In the genomic region with DNA sequence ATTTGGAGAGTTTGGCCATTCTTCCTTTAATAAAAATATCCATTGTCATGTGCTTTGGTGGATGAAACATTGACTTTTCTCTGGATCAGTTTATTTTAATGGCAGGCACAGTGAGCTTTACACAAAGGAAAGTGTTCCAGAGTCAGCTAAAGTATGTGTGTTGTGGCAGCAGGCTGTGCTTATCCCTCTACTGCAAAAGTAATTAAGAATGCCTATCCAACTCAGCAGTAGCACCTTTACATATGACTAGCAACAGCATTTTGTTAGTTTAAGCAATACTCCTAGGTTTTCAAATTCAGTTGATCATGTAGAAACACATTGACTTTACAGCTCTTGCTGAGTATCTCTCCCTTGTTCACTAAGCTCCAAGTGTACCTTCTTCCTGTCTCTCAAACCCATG, we compare ENCODE assay signal across 33 cellular contexts.
A peak's percentile ranks its signal among the peaks of the same experiment; 100 is the strongest.
DNase-seq lines count a peak whose midpoint lies in the region; ATAC-seq and TF ChIP-seq lines count a peak whose summit lies in the region.
"Had no signal": no experiment of that assay in that cellular context is flagged by ENCODE, and none has a peak within 500 bp of the region (broad histone marks: within the 10 kb centered on the region; RNA-seq: fewer than 3 reads in every experiment).

No MANE protein-coding gene starts in this region.

- H2AFZ ChIP-seq in GM23248 = 0 out of 2 replicates have a peak overlapping the region, but pooled peaks have one; percentile 14
- no peak overlapping the region for H2AFZ ChIP-seq in IMR-90 (replicated peaks; ENCODE audit: low read length, poor library complexity)
- peak overlapping the region; percentile 31 for H2AFZ ChIP-seq in neuronal stem cell (ENCODE audit: low read length)

- no peak overlapping the region for H3K56ac ChIP-seq in IMR-90 (ENCODE audit: extremely low read depth, insufficient read depth, low read length)

- TF ChIP-seq CTCF in IMR-90 (conservative IDR thresholded peaks at IDR 0.05; ENCODE audit: low read depth, low read length) = no peak

- no TSS peak for BruUV-seq in IMR-90 (replicated peaks; lab: Mats Ljungman, UMichigan)

- no peak overlapping the region for H4K91ac ChIP-seq in IMR-90 (ENCODE audit: insufficient read depth, low read depth, low read length)
- no peak overlapping the region for H4K91ac ChIP-seq in neuronal stem cell (ENCODE audit: low read depth, low read length, poor library complexity)

- H2BK5ac ChIP-seq in IMR-90 (ENCODE audit: low read depth, low read length, poor library complexity, severe bottlenecking) (no peak overlapping the region), neuronal stem cell (ENCODE audit: low read length) (no peak overlapping the region)

- no peak overlapping the region for H2BK20ac ChIP-seq in IMR-90 (ENCODE audit: low read depth, low read length)

- DNase-seq in GM23248 (no peak), IMR-90 (no peak), iPS DF 4.7 (ENCODE audit: extremely low read depth, low spot score) (peak; percentile 5), neuronal stem cell (ENCODE audit: low spot score) (no peak), C1 segment of cervical spinal cord (lab: John Stamatoyannopoulos, UW) (no peak), DMS53 (lab: John Stamatoyannopoulos, UW) (no peak)
- no peak for DNase-seq in activated CD4-positive, CD25-positive, alpha-beta regulatory T cell treated with anti-CD3 and anti-CD28 coated beads, Interleukin-2, amount 50 U/mL, for 72 hours
- DNase-seq: AML-193; Caco-2; CD4-positive, alpha-beta memory T cell; DMS 273 treated with DMSO at 0.1 percent for 48 hours; DMS79 treated with DMSO at 0.1 percent for 48 hours; GF-D8; H7; Kasumi-1; MV-4-11; NCI-H1105; NCI-H146; NCI-H1930; NCI-H2107; NCI-H446; NCI-H524 treated with DMSO at 0.1 percent for 48 hours; NCI-H82; NK-92 treated with Interleukin-12 subunit alpha and Interleukin-12 subunit beta, amount 100 ng/mL, for 24 hours; PC-9; Right ventricle myocardium superior; T-cell had no signal

- POLR2A ChIA-PET in IMR-90 (lab: Charles Lee; ENCODE audit: unreplicated experiment) = no interaction called here

- H3K79me1 ChIP-seq in IMR-90 (ENCODE audit: low read depth in 1 of 2, low read length in 2 of 2) (no peaks in the 10 kb centered on the region), neuronal stem cell (ENCODE audit: low read depth, low read length) (no peaks in the 10 kb centered on the region)

- no peak for TF ChIP-seq POLR2A in IMR-90 (IDR thresholded peaks at IDR 0.05; ENCODE audit: low read depth, low read length)

- in situ Hi-C loops in GM23248 (cut with MboI) = no loop called here
- in situ Hi-C loops in IMR-90 (cut with MboI; ENCODE audit: low sequenced_read_pairs) = no loop called here

- H2BK15ac ChIP-seq in IMR-90 (ENCODE audit: low read depth, low read length) (no peak overlapping the region), neuronal stem cell (ENCODE audit: low read length) (no peak overlapping the region)

- CTCF ChIA-PET in IMR-90 (lab: Yijun Ruan, JAX) = no interaction called here

- intact Hi-C loops in IMR-90 (cut with micrococcal nuclease) = no loop called here

- H3K9ac ChIP-seq in GM23248 (no peak overlapping the region), IMR-90 (ENCODE audit: low read depth, low read length) (no peak overlapping the region), neuronal stem cell (ENCODE audit: low read depth, low read length, poor library complexity) (no peak overlapping the region)
- H3K9ac ChIP-seq: BLaER1 treated with 17β-estradiol and CSF1 and Interleukin-3, amounts not matched to agents 10 nM and 100 nM had no signal

- no peak for ATAC-seq in IMR-90 (ENCODE audit: low read depth)
- no peak for ATAC-seq in HG03135 (IDR thresholded peaks at IDR 0.05; ENCODE audit: unreplicated experiment)
- ATAC-seq: HepG2, K562, T-cell had no signal

- no peak for TF ChIP-seq RAD21 in IMR-90 (IDR thresholded peaks at IDR 0.05; ENCODE audit: low read length)

- no peaks in the 10 kb centered on the region for H3F3A ChIP-seq in GM23248 (ENCODE audit: insufficient read depth)

- H3K36me3 ChIP-seq in GM23248 (ENCODE audit: low read depth) (no peaks in the 10 kb centered on the region), IMR-90 (ENCODE audit: control insufficient read depth, insufficient read depth, low read length) (no peaks in the 10 kb centered on the region), neuronal stem cell (replicated peaks in 1 of 2; ENCODE audit: control insufficient read depth in 2 of 2, insufficient read depth in 2 of 2, low read length in 2 of 2) (no peaks in the 10 kb centered on the region)
- H3K36me3 ChIP-seq: BLaER1 treated with 17β-estradiol and CSF1 and Interleukin-3, amounts not matched to agents 10 nM and 100 nM; SJSA1 had no signal

- no peaks in the 10 kb centered on the region for H3K79me2 ChIP-seq in GM23248 (ENCODE audit: insufficient read depth)

- H3K4me1 ChIP-seq in GM23248 (ENCODE audit: insufficient read depth) (no peaks in the 10 kb centered on the region), IMR-90 (ENCODE audit: control insufficient read depth, insufficient read depth, low read length) (no peaks in the 10 kb centered on the region), neuronal stem cell (ENCODE audit: control insufficient read depth in 2 of 2, insufficient read depth in 1 of 2, low read depth in 1 of 2, low read length in 2 of 2) (no peaks in the 10 kb centered on the region)
- H3K4me1 ChIP-seq: BLaER1 treated with 17β-estradiol and CSF1 and Interleukin-3, amounts not matched to agents 10 nM and 100 nM; Caco-2; SJSA1 had no signal

- H3K27ac ChIP-seq in GM23248 (no peak overlapping the region), IMR-90 (ENCODE audit: insufficient read depth, low read length) (no peak overlapping the region), neuronal stem cell (replicated peaks; ENCODE audit: low read length) (no peak overlapping the region)
- H3K27ac ChIP-seq: BLaER1 treated with 17β-estradiol and CSF1 and Interleukin-3, amounts not matched to agents 10 nM and 100 nM; HL-60; PC-9; SJSA1 had no signal

- H3K27me3 ChIP-seq in GM23248 (replicated peaks; ENCODE audit: insufficient read depth) = no peaks in the 10 kb centered on the region
- H3K27me3 ChIP-seq in IMR-90 (ENCODE audit: control insufficient read depth, insufficient read depth, low read length) = no peaks in the 10 kb centered on the region
- no peaks in the 10 kb centered on the region for H3K27me3 ChIP-seq in neuronal stem cell (ENCODE audit: control insufficient read depth in 3 of 3, insufficient read depth in 3 of 3, low read depth in 1 of 3, low read length in 3 of 3)
- H3K27me3 ChIP-seq: BLaER1 treated with 17β-estradiol and CSF1 and Interleukin-3, amounts not matched to agents 10 nM and 100 nM; SJSA1 had no signal

- H3K9me2 ChIP-seq in GM23248 (ENCODE audit: insufficient read depth) = no peaks in the 10 kb centered on the region

- H4K5ac ChIP-seq in IMR-90 (ENCODE audit: low read depth, low read length) = no peak overlapping the region

- H2BK12ac ChIP-seq in neuronal stem cell (ENCODE audit: low read length) = no peak overlapping the region

- no peak overlapping the region for H4K8ac ChIP-seq in IMR-90 (ENCODE audit: low read depth in 2 of 2, low read length in 2 of 2)
- no peak overlapping the region for H4K8ac ChIP-seq in neuronal stem cell (ENCODE audit: low read depth, low read length)

- H3K14ac ChIP-seq in IMR-90 (replicated peaks; ENCODE audit: low read depth, low read length) = no peak overlapping the region
- no peak overlapping the region for H3K14ac ChIP-seq in neuronal stem cell (ENCODE audit: low read length)

- no peak overlapping the region for H3K18ac ChIP-seq in IMR-90 (ENCODE audit: low read depth, low read length)
- H3K18ac ChIP-seq in neuronal stem cell (ENCODE audit: low read length) = no peak overlapping the region

- H4K20me1 ChIP-seq in GM23248 (ENCODE audit: insufficient read depth) (no peaks in the 10 kb centered on the region), IMR-90 (ENCODE audit: insufficient read depth, low read length) (no peaks in the 10 kb centered on the region)
- H4K20me1 ChIP-seq: BLaER1 treated with 17β-estradiol and CSF1 and Interleukin-3, amounts not matched to agents 10 nM and 100 nM had no signal

- H3K4me3 ChIP-seq in GM23248 (no peak overlapping the region), IMR-90 (ENCODE audit: insufficient read depth, low read depth, low read length) (no peak overlapping the region), neuronal stem cell (ENCODE audit: low read length in 2 of 2) (no peak overlapping the region)
- H3K4me3 ChIP-seq: BLaER1 treated with 17β-estradiol and CSF1 and Interleukin-3, amounts not matched to agents 10 nM and 100 nM; K562; PC-9; SJSA1 had no signal

- no peak overlapping the region for H3K4ac ChIP-seq in IMR-90 (ENCODE audit: low read depth, low read length)
- H3K4ac ChIP-seq in neuronal stem cell (ENCODE audit: low read length) = no peak overlapping the region

- H3K9me3 ChIP-seq in GM23248 (ENCODE audit: low read depth) (no peaks in the 10 kb centered on the region), IMR-90 (ENCODE audit: control insufficient read depth, insufficient read depth, low read length) (no peaks in the 10 kb centered on the region), neuronal stem cell (replicated peaks in 1 of 2; ENCODE audit: control insufficient read depth in 2 of 2, insufficient read depth in 1 of 2, low read depth in 1 of 2, low read length in 2 of 2) (no peaks in the 10 kb centered on the region)
- H3K9me3 ChIP-seq: BLaER1 treated with 17β-estradiol and CSF1 and Interleukin-3, amounts not matched to agents 10 nM and 100 nM; Caco-2; SJSA1 had no signal

- H2BK120ac ChIP-seq in IMR-90 (ENCODE audit: low read depth, low read length) = no peak overlapping the region
- H2BK120ac ChIP-seq in neuronal stem cell (ENCODE audit: low read depth, low read length) = no peak overlapping the region

- H3K23ac ChIP-seq in IMR-90 (ENCODE audit: low read depth, low read length) = 0 out of 2 replicates have a peak overlapping the region, but pooled peaks have one; percentile 12
- H3K23ac ChIP-seq in neuronal stem cell (ENCODE audit: low read depth, low read length, poor library complexity) = no peak overlapping the region

- H3K4me2 ChIP-seq in GM23248 (ENCODE audit: unreplicated experiment) (no peak overlapping the region), IMR-90 (ENCODE audit: low read depth, low read length) (no peak overlapping the region), neuronal stem cell (ENCODE audit: insufficient read depth, low read length, poor library complexity, severe bottlenecking) (no peak overlapping the region)
- H3K4me2 ChIP-seq: BLaER1 treated with 17β-estradiol and CSF1 and Interleukin-3, amounts not matched to agents 10 nM and 100 nM; PC-9 had no signal

- no peak overlapping the region for H2AK9ac ChIP-seq in IMR-90 (replicated peaks; ENCODE audit: low read depth, low read length, poor library complexity)

- dilution Hi-C loops in IMR-90 (cut with HindIII; ENCODE audit: low sequenced_read_pairs, unreplicated experiment) = no loop called here

- H2AK5ac ChIP-seq in IMR-90 (ENCODE audit: low read depth, low read length) (no peak overlapping the region), neuronal stem cell (ENCODE audit: low read depth, low read length) (no peak overlapping the region)

- H3K9me1 ChIP-seq in IMR-90 (ENCODE audit: insufficient read depth, low read length) = no peaks in the 10 kb centered on the region

TF ChIP-seq in IMR-90, 13 proteins besides CTCF, POLR2A, EP300 and RAD21 (continues in another document):
- no peak for TF ChIP-seq CHD1 (IDR thresholded peaks at IDR 0.05; ENCODE audit: low read depth, low read length)
- no peak for TF ChIP-seq RCOR1 (IDR thresholded peaks at IDR 0.05; ENCODE audit: insufficient replicate concordance, low read length)
- TF ChIP-seq MAZ (IDR thresholded peaks at IDR 0.05; ENCODE audit: borderline replicate concordance, low read depth, low read length) = no peak
